In the genomic region with DNA sequence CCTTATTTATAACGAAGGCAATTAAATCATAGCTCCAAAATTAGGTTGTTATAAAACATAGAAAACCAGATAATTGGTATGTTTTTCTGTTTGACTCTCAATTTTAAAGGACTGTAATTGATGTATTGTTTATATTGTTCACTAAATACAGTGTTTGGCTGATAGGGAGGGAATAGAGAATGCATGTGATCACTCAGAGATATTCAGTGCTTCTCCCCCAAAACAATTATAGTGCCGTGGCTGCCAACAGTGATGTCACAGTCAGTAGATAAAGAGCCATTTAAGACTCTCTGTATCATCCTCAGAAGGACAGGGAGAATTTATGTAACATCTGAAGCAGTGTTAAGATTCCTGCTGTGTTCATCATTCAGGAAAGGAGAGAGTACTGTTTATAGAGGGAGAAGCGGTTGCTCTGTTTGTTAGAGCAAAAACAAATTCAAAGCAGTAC, we compare ENCODE assay signal across 9 cellular contexts.
DNase-seq lines count a peak whose midpoint lies in the region; ATAC-seq and TF ChIP-seq lines count a peak whose summit lies in the region.
"Had no signal": no experiment of that assay in that cellular context is flagged by ENCODE, and none has a peak within 500 bp of the region (broad histone marks: within the 10 kb centered on the region; RNA-seq: fewer than 3 reads in every experiment).

No MANE protein-coding gene starts in this region.

- no peak for TF ChIP-seq POLR2A in breast epithelium (IDR thresholded peaks at IDR 0.05)
- no peak for TF ChIP-seq POLR2A in vagina (IDR thresholded peaks at IDR 0.05)

- H3K36me3 ChIP-seq in CD4-positive, CD25-positive, alpha-beta regulatory T cell (ENCODE audit: control insufficient read depth, insufficient read depth, low read length): no peaks in the 10 kb centered on the region
- H3K36me3 ChIP-seq in breast epithelium: no peaks in the 10 kb centered on the region
- no peaks in the 10 kb centered on the region for H3K36me3 ChIP-seq in mucosa of descending colon (ENCODE audit: low read depth)
- no peaks in the 10 kb centered on the region for H3K36me3 ChIP-seq in vagina

- no peak for ATAC-seq in CD4-positive, CD25-positive, alpha-beta regulatory T cell (ENCODE audit: low read depth in 2 of 2)
- ATAC-seq in mucosa of descending colon (peak; percentile 15), foreskin keratinocyte (no peak), HG03521 (IDR thresholded peaks at IDR 0.05; ENCODE audit: unreplicated experiment) (no peak)

- H3K4me1 Mint-ChIP-seq in CD4-positive, CD25-positive, alpha-beta regulatory T cell: peaks cover 29 to 72% (median 51%) of the 10 kb centered on the region in 4 donors

- no peaks in the 10 kb centered on the region for H3K9me3 Mint-ChIP-seq in CD4-positive, CD25-positive, alpha-beta regulatory T cell

- TF ChIP-seq CTCF in breast epithelium (IDR thresholded peaks at IDR 0.05) (no peak), mucosa of descending colon (IDR thresholded peaks at IDR 0.05) (no peak), foreskin keratinocyte (conservative IDR thresholded peaks at IDR 0.05) (no peak), vagina (IDR thresholded peaks at IDR 0.05) (no peak)

- peak overlapping the region; percentile 78 for H3K4me3 ChIP-seq in CD4-positive, CD25-positive, alpha-beta regulatory T cell (ENCODE audit: low read depth, low read length)
- no peak overlapping the region for H3K4me3 ChIP-seq in breast epithelium
- no peak overlapping the region for H3K4me3 ChIP-seq in mucosa of descending colon
- H3K4me3 ChIP-seq in vagina: no peak overlapping the region

- DNase-seq in CD4-positive, CD25-positive, alpha-beta regulatory T cell: no peak
- DNase-seq in M059J (ENCODE audit: low read depth) (peak; percentile 15), breast epithelium (ENCODE audit: low spot score in 2 of 2) (no peak), mucosa of descending colon (no peak), T-helper 9 cell (no peak), foreskin keratinocyte (no peak), vagina (ENCODE audit: extremely low spot score in 2 of 2) (no peak)
- DNase-seq: stimulated activated CD8-positive, alpha-beta memory T cell treated with anti-CD3 and anti-CD28 coated beads, Interleukin-4, amount 100 ng/mL, for 48 hours had no signal

- peak overlapping the region; percentile 0 to 89 (median 72) for H3K4me3 Mint-ChIP-seq in CD4-positive, CD25-positive, alpha-beta regulatory T cell

- no peaks in the 10 kb centered on the region for H3K36me3 Mint-ChIP-seq in CD4-positive, CD25-positive, alpha-beta regulatory T cell

- H3K27me3 ChIP-seq in CD4-positive, CD25-positive, alpha-beta regulatory T cell (ENCODE audit: control insufficient read depth, insufficient read depth, low read length): no peaks in the 10 kb centered on the region
- H3K27me3 ChIP-seq in breast epithelium: no peaks in the 10 kb centered on the region
- H3K27me3 ChIP-seq in foreskin keratinocyte: no peaks in the 10 kb centered on the region
- no peaks in the 10 kb centered on the region for H3K27me3 ChIP-seq in vagina

- H3K4me1 ChIP-seq in CD4-positive, CD25-positive, alpha-beta regulatory T cell (ENCODE audit: control insufficient read depth, insufficient read depth, low read length, poor library complexity, severe bottlenecking): peaks cover 21% of the 10 kb centered on the region
- H3K4me1 ChIP-seq in breast epithelium: peaks cover 0 to 5% of the 10 kb centered on the region in 2 donors
- peaks cover 10% of the 10 kb centered on the region for H3K4me1 ChIP-seq in mucosa of descending colon (ENCODE audit: low read depth)
- peaks cover 22% of the 10 kb centered on the region for H3K4me1 ChIP-seq in foreskin keratinocyte
- peaks cover 44% of the 10 kb centered on the region for H3K4me1 ChIP-seq in vagina

- no peaks in the 10 kb centered on the region for H3K27me3 Mint-ChIP-seq in CD4-positive, CD25-positive, alpha-beta regulatory T cell

- peak overlapping the region in 2 of 3 donors; percentile 29 to 61 for H3K27ac Mint-ChIP-seq in CD4-positive, CD25-positive, alpha-beta regulatory T cell

- H3K27ac ChIP-seq in CD4-positive, CD25-positive, alpha-beta regulatory T cell (ENCODE audit: insufficient read depth, low read length, poor library complexity, severe bottlenecking): peak overlapping the region; percentile 47
- H3K27ac ChIP-seq in breast epithelium (peak overlapping the region; percentile 59 to 77), foreskin keratinocyte (no peak overlapping the region), vagina (no peak overlapping the region)

- intact Hi-C loops in breast epithelium (cut with DNase I; ENCODE audit: low total_unique reads) (no loop called here), mucosa of descending colon (cut with DNase I, micrococcal nuclease) (loop anchor here in 1 of 2 donors (10.0 kb wide), 1 partner anchor 60 kb away; no protein-coding TSS in a partner anchor), vagina (cut with DNase I) (no loop called here)

- H3K9me3 ChIP-seq in CD4-positive, CD25-positive, alpha-beta regulatory T cell (ENCODE audit: control insufficient read depth in 2 of 2, low read length in 2 of 2): no peaks in the 10 kb centered on the region
- no peaks in the 10 kb centered on the region for H3K9me3 ChIP-seq in breast epithelium
- no peaks in the 10 kb centered on the region for H3K9me3 ChIP-seq in mucosa of descending colon
- H3K9me3 ChIP-seq in vagina: no peaks in the 10 kb centered on the region

Comparison
In these comparisons a context has a peak if more than half of its experiments do, and no peak if none do; other contexts are left out.
1. H3K27ac ChIP-seq: peak in CD4-positive, CD25-positive, alpha-beta regulatory T cell (single experiment) and breast epithelium (2 of 2); none in foreskin keratinocyte (single experiment) and vagina (single experiment).